In genomic region chr5:91219803-91220371, GRCh38 we compare ENCODE assay signal across 9 cellular contexts.
DNase-seq lines count a peak whose midpoint lies in the region; ATAC-seq, FAIRE-seq and TF ChIP-seq lines count a peak whose summit lies in the region.
"Had no signal": no experiment of that assay in that cellular context is flagged by ENCODE, and none has a peak within 500 bp of the region (broad histone marks: within the 10 kb centered on the region; RNA-seq: fewer than 3 reads in every experiment).

No MANE protein-coding gene starts in this region.

- no peaks in the 10 kb centered on the region for H3K36me3 ChIP-seq in GM12878 (ENCODE audit: control insufficient read depth in 2 of 2, insufficient read depth in 2 of 2, low read length in 1 of 2)
- no peaks in the 10 kb centered on the region for H3K36me3 ChIP-seq in left lung
- H3K36me3 ChIP-seq in ascending aorta, result no peaks in the 10 kb centered on the region
- H3K36me3 ChIP-seq in prostate gland, result no peaks in the 10 kb centered on the region
- H3K36me3 ChIP-seq in tibial nerve, result no peaks in the 10 kb centered on the region

- no peaks in the 10 kb centered on the region; a peak in 1 of 4 replicates for H3K27me3 ChIP-seq in GM12878 (replicated peaks in 1 of 2; ENCODE audit: control insufficient read depth in 2 of 2, insufficient read depth in 2 of 2, low read length in 1 of 2)
- H3K27me3 ChIP-seq in left lung, result no peaks in the 10 kb centered on the region
- no peaks in the 10 kb centered on the region for H3K27me3 ChIP-seq in ascending aorta
- no peaks in the 10 kb centered on the region for H3K27me3 ChIP-seq in prostate gland (replicated peaks; ENCODE audit: insufficient read depth)
- no peaks in the 10 kb centered on the region for H3K27me3 ChIP-seq in tibial nerve

- TF ChIP-seq CTCF in GM12878 (IDR thresholded peaks at IDR 0.05 in 2 of 3, conservative IDR thresholded peaks at IDR 0.05 in 1 of 3; ENCODE audit: control insufficient read depth in 2 of 3, extremely low read depth in 1 of 3, insufficient read depth in 1 of 3, low read depth in 3 of 3, low read length in 3 of 3) (peak; percentile 36 to 47 (median 39)), left lung (IDR thresholded peaks at IDR 0.05) (peak in 1 of 2 donors; percentile 7), ascending aorta (IDR thresholded peaks at IDR 0.05) (peak in 1 of 3 experiments; percentile 10), prostate gland (IDR thresholded peaks at IDR 0.05) (no peak), tibial nerve (IDR thresholded peaks at IDR 0.05) (no peak)

- no peaks in the 10 kb centered on the region for H4K20me1 ChIP-seq in GM12878 (ENCODE audit: control insufficient read depth, insufficient read depth)

- FAIRE-seq in GM12878 (lab: Jason Lieb, UNC), result no peak

- H3K9me3 ChIP-seq in GM12878 (replicated peaks; ENCODE audit: control insufficient read depth, insufficient read depth, low read length) (no peaks in the 10 kb centered on the region; the same call in 2 of the 3 replicates), left lung (no peaks in the 10 kb centered on the region), ascending aorta (no peaks in the 10 kb centered on the region), prostate gland (no peaks in the 10 kb centered on the region), tibial nerve (no peaks in the 10 kb centered on the region)

- H3K27ac ChIP-seq in GM12878 (ENCODE audit: control insufficient read depth, insufficient read depth) (no peak overlapping the region), left lung (peak overlapping the region; percentile 29 to 80), ascending aorta (no peak overlapping the region), prostate gland (peak overlapping the region in 1 of 2 donors; percentile 14), tibial nerve (peak overlapping the region in 2 of 4 donors; percentile 65 to 67)
- H3K27ac ChIP-seq: SK-N-MC had no signal

- H2AFZ ChIP-seq in GM12878 (ENCODE audit: control insufficient read depth, low read depth, low read length), result no peak overlapping the region

- intact Hi-C loops in GM12878 (cut with micrococcal nuclease; ENCODE audit: unreplicated experiment) (loop anchor here (2.0 to 10.0 kb wide), 2 partner anchors 117 to 285 kb away; no protein-coding TSS in a partner anchor), left lung (cut with DNase I) (loop anchor here in 1 of 2 donors (10.0 kb wide), 1 partner anchor 165 kb away; the partner anchor contains the start of gene ARRDC3), ascending aorta (cut with DNase I) (no loop called here), prostate gland (cut with DNase I) (no loop called here)

- no peak overlapping the region for H3K4me2 ChIP-seq in GM12878 (ENCODE audit: control insufficient read depth, insufficient read depth)

- CTCF ChIA-PET in GM12878 (lab: Yijun Ruan, JAX), result interaction anchor here (0.5 to 7.2 kb wide), 28 partner anchors 9 to 358 kb away, joined by 3 to 166 read pairs (median 4); partner anchors contain the start of gene ARRDC3

- in situ Hi-C loops in GM12878 (cut with MboI), result loop anchor here (5.0 kb wide), 2 partner anchors 118 to 167 kb away; no protein-coding TSS in a partner anchor

- 29% methylated on average over 3 of the region's 3 CpGs for WGBS in GM12878 (ENCODE audit: insufficient coverage, insufficient replicate concordance, low lambda C conversion rate, missing lambda C conversion rate)
- 94% methylated on average over 3 of the region's 3 CpGs for WGBS in prostate gland
- 93% methylated on average over 3 of the region's 3 CpGs for WGBS in tibial nerve, 2 donors

- SMC1A ChIA-PET in GM12878 (lab: Charles Lee; ENCODE audit: uncharacterized antibody, unreplicated experiment), result interaction anchor here (0.6 to 5.8 kb wide), 19 partner anchors 8 to 355 kb away, joined by 3 to 132 read pairs (median 5); partner anchors contain the start of gene ARRDC3

- no peak for TF ChIP-seq EP300 in GM12878 (IDR thresholded peaks at IDR 0.05; ENCODE audit: borderline replicate concordance in 1 of 2, control insufficient read depth in 1 of 2, low read depth in 2 of 2, low read length in 2 of 2)
- no peak for TF ChIP-seq EP300 in tibial nerve (IDR thresholded peaks at IDR 0.05)

- POLR2A ChIA-PET in GM12878 (lab: Charles Lee), result interaction anchor here (2.7 kb wide), 1 partner anchor 161 kb away, joined by 7 read pairs; no protein-coding TSS in a partner anchor

- RAD21 ChIA-PET in GM12878 (lab: Charles Lee; ENCODE audit: unreplicated experiment), result interaction anchor here (0.6 to 3.5 kb wide), 15 partner anchors 8 to 354 kb away, joined by 3 to 53 read pairs (median 4); partner anchors contain the start of gene ARRDC3

- H3K9ac ChIP-seq in GM12878 (ENCODE audit: control insufficient read depth, insufficient read depth, low read length), result no peak overlapping the region

- no peak overlapping the region for H3K4me3 ChIP-seq in GM12878
- H3K4me3 ChIP-seq in left lung, result no peak overlapping the region
- no peak overlapping the region for H3K4me3 ChIP-seq in ascending aorta
- H3K4me3 ChIP-seq in prostate gland, result no peak overlapping the region
- no peak overlapping the region for H3K4me3 ChIP-seq in tibial nerve
- H3K4me3 ChIP-seq: SK-N-MC had no signal

- H3K4me1 ChIP-seq in GM12878 (ENCODE audit: control insufficient read depth, insufficient read depth, low read length) (no peaks in the 10 kb centered on the region), left lung (peaks cover 7 to 20% of the 10 kb centered on the region in 2 donors), ascending aorta (no peaks in the 10 kb centered on the region), prostate gland (replicated peaks) (no peaks in the 10 kb centered on the region), tibial nerve (peaks cover 0 to 19% (median 4%) of the 10 kb centered on the region in 4 donors)

- peak; percentile 41 for TF ChIP-seq RAD21 in GM12878 (IDR thresholded peaks at IDR 0.05; ENCODE audit: insufficient read depth, low read depth, low read length)

- H3K79me2 ChIP-seq in GM12878 (ENCODE audit: control insufficient read depth, insufficient read depth, low read length), result no peaks in the 10 kb centered on the region

- ATAC-seq in GM12878 (no peak; the same call in 2 of the 3 replicates), left lung (peak; percentile 23), GM19328 (IDR thresholded peaks at IDR 0.05; ENCODE audit: unreplicated experiment) (no peak)

- DNase-seq in GDM1 (lab: John Stamatoyannopoulos, UW), result peak; percentile 7
- DNase-seq in NCI-H69 (lab: John Stamatoyannopoulos, UW), result peak; percentile 42
- no peak for DNase-seq in GM12878 (ENCODE audit: low read depth, low spot score)
- DNase-seq in left lung, result no peak
- no peak for DNase-seq in ascending aorta (ENCODE audit: low spot score in 2 of 2)
- no peak for DNase-seq in prostate gland (ENCODE audit: low spot score)
- DNase-seq in tibial nerve (ENCODE audit: low spot score in 2 of 2), result no peak

- no TSS peak for BruUV-seq in GM12878 (replicated peaks; lab: Mats Ljungman, UMichigan)

- TF ChIP-seq POLR2A in GM12878 (IDR thresholded peaks at IDR 0.05; ENCODE audit: low read depth, low read length) (no peak), prostate gland (IDR thresholded peaks at IDR 0.05) (no peak), tibial nerve (IDR thresholded peaks at IDR 0.05) (no peak)

TF ChIP-seq in GM12878, 131 proteins besides CTCF, POLR2A, EP300 and RAD21:
- TF ChIP-seq SMC3 (IDR thresholded peaks at IDR 0.05; ENCODE audit: borderline replicate concordance, low read length) (peak; percentile 45; the same call in 1 of the 2 replicates), STAT1 (conservative IDR thresholded peaks at IDR 0.05) (no peak)

Comparison
In these comparisons a context has a peak if more than half of its experiments do, and no peak if none do; other contexts are left out.
1. DNase-seq: peak in GDM1 (single experiment) and NCI-H69 (single experiment); none in GM12878 (single experiment), left lung (0 of 2), ascending aorta (0 of 2), prostate gland (single experiment) and tibial nerve (0 of 2).
2. H3K27ac ChIP-seq: peak in left lung (2 of 2); none in GM12878 (single experiment) and ascending aorta (0 of 2).
3. CTCF ChIP-seq: peak in GM12878 (3 of 3); none in prostate gland (0 of 4) and tibial nerve (0 of 5).